Comparison of ENCODE assay signal across 18 cellular contexts in genomic region chr12:50641566-50641965, GRCh38.
DNase-seq lines count a peak whose midpoint lies in the region; ATAC-seq, FAIRE-seq and TF ChIP-seq lines count a peak whose summit lies in the region.
"Had no signal": no experiment of that assay in that cellular context is flagged by ENCODE, and none has a peak within 500 bp of the region (broad histone marks: within the 10 kb centered on the region; RNA-seq: fewer than 3 reads in every experiment).

No MANE protein-coding gene starts in this region.

- no peaks in the 10 kb centered on the region for H4K20me1 ChIP-seq in GM23338 (replicated peaks; ENCODE audit: insufficient read depth)

- H3F3A ChIP-seq in GM23338 (replicated peaks; ENCODE audit: low read depth), result no peaks in the 10 kb centered on the region

- H3K27ac ChIP-seq in GM23338 (ENCODE audit: low read depth) (no peak overlapping the region), cingulate gyrus (ENCODE audit: low read depth, low read length) (peak overlapping the region; percentile 82)
- H3K27ac ChIP-seq: lower lobe of right lung, prostate gland had no signal

- H3K4me2 ChIP-seq in GM23338, result no peak overlapping the region

- ATAC-seq in GM23338, result peak; percentile 87
- ATAC-seq: stimulated activated naive CD8-positive, alpha-beta T cell treated with anti-CD3 and anti-CD28 coated beads, Interleukin-15, amount 100 ng/mL, for 72 hours had no signal

- CTCF ChIA-PET in activated CD4-positive, alpha-beta T cell treated with anti-CD3 and anti-CD28 coated beads, Interleukin-2, amount 10 ng/mL, durations not matched to agents 7 days and 5 days (lab: Charles Lee), result interaction anchor here (3.9 kb wide), 1 partner anchor 137 kb away, joined by 18 read pairs; the partner anchor contains the start of gene DIP2B

- H3K36me3 ChIP-seq in GM23338 (ENCODE audit: insufficient read depth), result no peaks in the 10 kb centered on the region
- H3K36me3 ChIP-seq: prostate gland had no signal

- POLR2A ChIA-PET in activated CD4-positive, alpha-beta T cell treated with anti-CD3 and anti-CD28 coated beads, Interleukin-2, amount 10 ng/mL, durations not matched to agents 7 days and 5 days (lab: Charles Lee), result no interaction called here

- H3K27ac Mint-ChIP-seq in GM23338 (peak overlapping the region; percentile 57), nephron progenitor cell (peak overlapping the region; percentile 75)
- H3K27ac Mint-ChIP-seq in activated CD4-positive, alpha-beta T cell treated with anti-CD3 and anti-CD28 coated beads, Interleukin-2, amount 10 ng/mL, durations not matched to agents 7 days and 5 days, result no peak overlapping the region
- H3K27ac Mint-ChIP-seq: activated CD4-positive, alpha-beta memory T cell treated with anti-CD3 and anti-CD28 coated beads for 36 hours; activated naive CD4-positive, alpha-beta T cell treated with anti-CD3 and anti-CD28 coated beads, Interleukin-2, amount 10 ng/mL, durations not matched to agents 7 days and 5 days had no signal

- H3K27me3 ChIP-seq in GM23338 (ENCODE audit: insufficient read depth), result no peaks in the 10 kb centered on the region

- H3K79me2 ChIP-seq in GM23338 (replicated peaks; ENCODE audit: insufficient read depth), result no peaks in the 10 kb centered on the region

- no peak overlapping the region for H3K4me3 ChIP-seq in GM23338
- H3K4me3 ChIP-seq: lower lobe of right lung, prostate gland had no signal

- H3K36me3 Mint-ChIP-seq in GM23338 (ENCODE audit: low read depth), result peaks cover 10% of the 10 kb centered on the region; the same call in 2 of the 3 replicates
- peaks cover 8% of the 10 kb centered on the region for H3K36me3 Mint-ChIP-seq in nephron progenitor cell (ENCODE audit: low read depth)
- peaks cover 21% of the 10 kb centered on the region for H3K36me3 Mint-ChIP-seq in activated CD4-positive, alpha-beta T cell treated with anti-CD3 and anti-CD28 coated beads, Interleukin-2, amount 10 ng/mL, durations not matched to agents 7 days and 5 days (ENCODE audit: low read depth)

- TF ChIP-seq CTCF in GM23338 (conservative IDR thresholded peaks at IDR 0.05; ENCODE audit: low read depth in 2 of 2) (peak; percentile 33 to 49; a peak in 3 of 4 replicates), nephron progenitor cell (IDR thresholded peaks at IDR 0.05) (no peak), D721Med (IDR thresholded peaks at IDR 0.05; ENCODE audit: insufficient read depth, missing control alignments) (no peak)

- peaks cover 14% of the 10 kb centered on the region for H3K4me1 Mint-ChIP-seq in GM23338
- peaks cover 24% of the 10 kb centered on the region for H3K4me1 Mint-ChIP-seq in nephron progenitor cell
- peaks cover 36% of the 10 kb centered on the region for H3K4me1 Mint-ChIP-seq in activated CD4-positive, alpha-beta T cell treated with anti-CD3 and anti-CD28 coated beads, Interleukin-2, amount 10 ng/mL, durations not matched to agents 7 days and 5 days

- H3K9me3 Mint-ChIP-seq in GM23338 (no peaks in the 10 kb centered on the region), nephron progenitor cell (no peaks in the 10 kb centered on the region)
- H3K9me3 Mint-ChIP-seq in activated CD4-positive, alpha-beta T cell treated with anti-CD3 and anti-CD28 coated beads, Interleukin-2, amount 10 ng/mL, durations not matched to agents 7 days and 5 days, result no peaks in the 10 kb centered on the region
- H3K9me3 Mint-ChIP-seq: activated CD4-positive, alpha-beta memory T cell treated with anti-CD3 and anti-CD28 coated beads for 36 hours; activated naive CD4-positive, alpha-beta T cell treated with anti-CD3 and anti-CD28 coated beads, Interleukin-2, amount 10 ng/mL, durations not matched to agents 7 days and 5 days; CD8-positive, alpha-beta memory T cell; stimulated activated naive CD8-positive, alpha-beta T cell treated with anti-CD3 and anti-CD28 coated beads, Interleukin-15, amount 100 ng/mL, for 72 hours had no signal

- DNase-seq in GM23338 (ENCODE audit: low spot score), result peak; percentile 56
- peak; percentile 26 for DNase-seq in NCI-H510A (lab: John Stamatoyannopoulos, UW)
- no peak for DNase-seq in nephron progenitor cell
- DNase-seq in DMS114 treated with DMSO at 0.1 percent for 48 hours (lab: John Stamatoyannopoulos, UW; ENCODE audit: unreplicated experiment), result no peak
- DNase-seq in D721Med (ENCODE audit: insufficient read length, low spot score), result no peak
- no peak for DNase-seq in activated CD4-positive, alpha-beta T cell treated with anti-CD3 and anti-CD28 coated beads, Interleukin-2, amount 10 ng/mL, durations not matched to agents 7 days and 5 days
- no peak for DNase-seq in AG08396 (ENCODE audit: low spot score)
- DNase-seq: activated CD4-positive, alpha-beta memory T cell treated with anti-CD3 and anti-CD28 coated beads for 36 hours; activated naive CD4-positive, alpha-beta T cell treated with anti-CD3 and anti-CD28 coated beads, Interleukin-2, amount 10 ng/mL, durations not matched to agents 7 days and 5 days; CD8-positive, alpha-beta memory T cell; lower lobe of right lung; NCI-H1105; NK-92 treated with Interleukin-12 subunit alpha and Interleukin-12 subunit beta, amount 100 ng/mL, for 24 hours; stimulated activated CD4-positive, alpha-beta T cell treated with anti-CD3 and anti-CD28 coated beads, Interleukin-2, amount 100 ng/mL, for 48 hours; stimulated activated naive CD8-positive, alpha-beta T cell treated with anti-CD3 and anti-CD28 coated beads, Interleukin-15, amount 100 ng/mL, for 72 hours; SW 1271 had no signal

- FAIRE-seq in D721Med (lab: Jason Lieb, UNC), result no peak

- H3K4me1 ChIP-seq in GM23338 (ENCODE audit: insufficient read depth), result no peaks in the 10 kb centered on the region
- H3K4me1 ChIP-seq: prostate gland had no signal

- no peak overlapping the region for H3K4me3 Mint-ChIP-seq in GM23338
- no peak overlapping the region for H3K4me3 Mint-ChIP-seq in nephron progenitor cell
- H3K4me3 Mint-ChIP-seq in activated CD4-positive, alpha-beta T cell treated with anti-CD3 and anti-CD28 coated beads, Interleukin-2, amount 10 ng/mL, durations not matched to agents 7 days and 5 days, result no peak overlapping the region
- H3K4me3 Mint-ChIP-seq: activated CD4-positive, alpha-beta memory T cell treated with anti-CD3 and anti-CD28 coated beads for 36 hours; activated naive CD4-positive, alpha-beta T cell treated with anti-CD3 and anti-CD28 coated beads, Interleukin-2, amount 10 ng/mL, durations not matched to agents 7 days and 5 days; CD8-positive, alpha-beta memory T cell; stimulated activated naive CD8-positive, alpha-beta T cell treated with anti-CD3 and anti-CD28 coated beads, Interleukin-15, amount 100 ng/mL, for 72 hours had no signal

- H3K27me3 Mint-ChIP-seq in GM23338 (ENCODE audit: insufficient read depth, low read depth, poor library complexity) (peaks cover 11% of the 10 kb centered on the region), nephron progenitor cell (ENCODE audit: low read depth, poor library complexity) (peaks cover 3% of the 10 kb centered on the region)
- H3K27me3 Mint-ChIP-seq in activated CD4-positive, alpha-beta T cell treated with anti-CD3 and anti-CD28 coated beads, Interleukin-2, amount 10 ng/mL, durations not matched to agents 7 days and 5 days, result no peaks in the 10 kb centered on the region
- H3K27me3 Mint-ChIP-seq: activated CD4-positive, alpha-beta memory T cell treated with anti-CD3 and anti-CD28 coated beads for 36 hours; activated naive CD4-positive, alpha-beta T cell treated with anti-CD3 and anti-CD28 coated beads, Interleukin-2, amount 10 ng/mL, durations not matched to agents 7 days and 5 days; stimulated activated naive CD8-positive, alpha-beta T cell treated with anti-CD3 and anti-CD28 coated beads, Interleukin-15, amount 100 ng/mL, for 72 hours had no signal

- no peaks in the 10 kb centered on the region for H3K9me2 ChIP-seq in GM23338 (ENCODE audit: insufficient read depth)

- H2AFZ ChIP-seq in GM23338, result no peak overlapping the region

TF ChIP-seq in GM23338, 12 proteins besides CTCF, POLR2A, EP300 and RAD21 (continues in another document):
- TF ChIP-seq, protein P1, sequence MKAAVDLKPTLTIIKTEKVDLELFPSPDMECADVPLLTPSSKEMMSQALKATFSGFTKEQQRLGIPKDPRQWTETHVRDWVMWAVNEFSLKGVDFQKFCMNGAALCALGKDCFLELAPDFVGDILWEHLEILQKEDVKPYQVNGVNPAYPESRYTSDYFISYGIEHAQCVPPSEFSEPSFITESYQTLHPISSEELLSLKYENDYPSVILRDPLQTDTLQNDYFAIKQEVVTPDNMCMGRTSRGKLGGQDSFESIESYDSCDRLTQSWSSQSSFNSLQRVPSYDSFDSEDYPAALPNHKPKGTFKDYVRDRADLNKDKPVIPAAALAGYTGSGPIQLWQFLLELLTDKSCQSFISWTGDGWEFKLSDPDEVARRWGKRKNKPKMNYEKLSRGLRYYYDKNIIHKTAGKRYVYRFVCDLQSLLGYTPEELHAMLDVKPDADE (IDR thresholded peaks at IDR 0.05), result no peak
- no peak for TF ChIP-seq ZNF331 (CRISPR knock-in tag; IDR thresholded peaks at IDR 0.05; ENCODE audit: low read depth)
- TF ChIP-seq NANOG (IDR thresholded peaks at IDR 0.05; ENCODE audit: borderline replicate concordance), result no peak
- no peak for TF ChIP-seq ZNF114 (CRISPR knock-in tag; IDR thresholded peaks at IDR 0.05)

Comparison
In these comparisons a context has a peak if more than half of its experiments do, and no peak if none do; other contexts are left out.
1. DNase-seq: peak in GM23338 (single experiment) and NCI-H510A (single experiment); none in nephron progenitor cell (single experiment), DMS114 treated with DMSO at 0.1 percent for 48 hours (single experiment), D721Med (single experiment), activated CD4-positive, alpha-beta T cell treated with anti-CD3 and anti-CD28 coated beads, Interleukin-2, amount 10 ng/mL, durations not matched to agents 7 days and 5 days (single experiment) and AG08396 (single experiment).
2. CTCF ChIP-seq: peak in GM23338 (2 of 2); none in nephron progenitor cell (single experiment) and D721Med (single experiment).